Comparison of ENCODE assay signal across 10 cellular contexts in the genomic region with DNA sequence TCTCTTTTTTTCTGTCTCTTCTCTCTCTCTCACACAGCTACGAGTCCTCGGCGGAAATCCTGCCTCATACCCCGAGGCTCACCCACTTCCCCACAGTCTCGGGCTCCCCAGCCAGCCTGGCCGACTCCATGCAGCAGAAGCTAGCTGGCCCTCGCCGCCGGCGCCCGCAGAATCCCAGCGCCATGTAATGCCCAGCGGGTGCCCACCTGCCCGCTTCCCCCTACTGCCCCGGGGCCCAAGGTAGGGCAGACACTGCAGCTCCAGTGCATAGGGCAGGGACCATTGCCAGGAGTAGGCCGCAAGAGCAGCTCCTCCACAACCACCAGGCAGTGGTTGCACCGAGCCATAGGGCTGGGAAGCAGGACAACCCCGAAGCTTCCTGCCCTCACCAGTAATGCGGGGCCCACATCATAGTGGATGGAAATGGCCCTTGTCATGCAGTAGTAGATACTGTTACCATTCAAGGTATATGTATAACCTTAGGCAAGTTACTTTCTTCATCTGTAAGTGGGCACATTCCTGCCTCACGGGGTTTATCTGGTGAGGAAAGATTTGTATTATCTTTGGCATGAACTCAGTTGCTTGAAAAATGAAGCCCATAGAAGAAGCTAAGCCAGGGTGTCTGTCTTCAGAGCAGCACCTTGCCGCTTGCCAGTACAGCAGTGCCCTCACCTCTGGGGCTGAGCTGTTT. TPM values are rescaled to one million over a fixed set of nuclear protein-coding genes. Genes with fewer than 3 reads are reported as not detected.
DNase-seq lines count a peak whose midpoint lies in the region; ATAC-seq and TF ChIP-seq lines count a peak whose summit lies in the region.
"Had no signal": no experiment of that assay in that cellular context is flagged by ENCODE, and none has a peak within 500 bp of the region (broad histone marks: within the 10 kb centered on the region; RNA-seq: fewer than 3 reads in every experiment).

No MANE protein-coding gene starts in this region.

- H3K4me3 ChIP-seq in GM23338 (no peak overlapping the region), esophagus muscularis mucosa (no peak overlapping the region), skeletal muscle satellite cell (ENCODE audit: low read length) (no peak overlapping the region), body of pancreas (no peak overlapping the region)

- H3K27me3 Mint-ChIP-seq in GM23338 (ENCODE audit: insufficient read depth, low read depth, poor library complexity) = peaks cover 60% of the 10 kb centered on the region
- no peaks in the 10 kb centered on the region for H3K27me3 Mint-ChIP-seq in T-helper 17 cell

- H3K36me3 ChIP-seq in GM23338 (ENCODE audit: insufficient read depth) (peaks cover 24% of the 10 kb centered on the region), esophagus muscularis mucosa (peaks cover 14 to 61% (median 49%) of the 10 kb centered on the region in 4 donors), skeletal muscle satellite cell (ENCODE audit: insufficient read depth, low read length) (peaks cover 30% of the 10 kb centered on the region), body of pancreas (replicated peaks in 1 of 2; ENCODE audit: insufficient read depth in 1 of 2, low read depth in 2 of 2) (peaks cover 0 to 7% of the 10 kb centered on the region in 2 donors)

- H3K27me3 ChIP-seq in GM23338 (ENCODE audit: insufficient read depth) (no peaks in the 10 kb centered on the region), esophagus muscularis mucosa (no peaks in the 10 kb centered on the region), skeletal muscle satellite cell (ENCODE audit: control insufficient read depth, insufficient read depth, low read length) (no peaks in the 10 kb centered on the region), body of pancreas (no peaks in the 10 kb centered on the region)

- TF ChIP-seq CTCF in GM23338 (conservative IDR thresholded peaks at IDR 0.05; ENCODE audit: low read depth in 2 of 2) (no peak), esophagus muscularis mucosa (IDR thresholded peaks at IDR 0.05) (peak in 1 of 3 experiments; percentile 14), body of pancreas (IDR thresholded peaks at IDR 0.05) (no peak)

- ATAC-seq in GM23338 (no peak), T-helper 17 cell (no peak), body of pancreas (no peak), HG02759 (IDR thresholded peaks at IDR 0.05; ENCODE audit: unreplicated experiment) (no peak), GM18861 (IDR thresholded peaks at IDR 0.05; ENCODE audit: unreplicated experiment) (no peak)

- H3K79me2 ChIP-seq in GM23338 (replicated peaks; ENCODE audit: insufficient read depth) = no peaks in the 10 kb centered on the region

- no peaks in the 10 kb centered on the region for H3K9me2 ChIP-seq in GM23338 (ENCODE audit: insufficient read depth)

- no peak for TF ChIP-seq EP300 in esophagus muscularis mucosa (IDR thresholded peaks at IDR 0.05)

- WGBS in esophagus muscularis mucosa = 65% methylated on average over 20 of the region's 21 CpGs
- 80 to 81% methylated on average over 14 to 21 of the region's 21 CpGs for WGBS in body of pancreas, 2 donors

- H3K27ac ChIP-seq in GM23338 (ENCODE audit: low read depth) (peak overlapping the region; percentile 77), esophagus muscularis mucosa (replicated peaks in 1 of 4) (peak overlapping the region; percentile 91 to 95 (median 93)), body of pancreas (peak overlapping the region in 2 of 4 donors; percentile 93 to 94)

- H3K4me2 ChIP-seq in GM23338 (peak overlapping the region; percentile 72), skeletal muscle satellite cell (ENCODE audit: low read length) (no peak overlapping the region)

- peaks cover 33% of the 10 kb centered on the region for H4K20me1 ChIP-seq in GM23338 (replicated peaks; ENCODE audit: insufficient read depth)

- H3K9me3 ChIP-seq in T-helper 17 cell (ENCODE audit: control insufficient read depth, low read length, poor library complexity, severe bottlenecking) = no peaks in the 10 kb centered on the region
- H3K9me3 ChIP-seq in esophagus muscularis mucosa = no peaks in the 10 kb centered on the region
- no peaks in the 10 kb centered on the region for H3K9me3 ChIP-seq in skeletal muscle satellite cell (replicated peaks; ENCODE audit: low read length)
- H3K9me3 ChIP-seq in body of pancreas = no peaks in the 10 kb centered on the region

- H3F3A ChIP-seq in GM23338 (replicated peaks; ENCODE audit: low read depth) = peaks cover 86% of the 10 kb centered on the region

- H3K9me3 Mint-ChIP-seq in GM23338 = peaks cover 7% of the 10 kb centered on the region; the same call in 2 of the 3 replicates

- H3K4me1 ChIP-seq in GM23338 (ENCODE audit: insufficient read depth) (peaks cover 68% of the 10 kb centered on the region), esophagus muscularis mucosa (peaks cover 37 to 72% (median 61%) of the 10 kb centered on the region in 4 donors), skeletal muscle satellite cell (ENCODE audit: control insufficient read depth, insufficient read depth, low read length) (peaks cover 52% of the 10 kb centered on the region), body of pancreas (peaks cover 20% of the 10 kb centered on the region)

- no peak for DNase-seq in GM23338 (ENCODE audit: low spot score)
- no peak for DNase-seq in T-helper 17 cell
- DNase-seq in esophagus muscularis mucosa (ENCODE audit: extremely low spot score) = no peak
- DNase-seq in body of pancreas = no peak
- DNase-seq: activated CD8-positive, alpha-beta memory T cell treated with anti-CD3 and anti-CD28 coated beads, Interleukin-2, amount 50 U/mL, for 48 hours; NCI-H146; stimulated activated naive CD4-positive, alpha-beta T cell treated with Interleukin-2 at 50 U/mL for 16 hours had no signal

- H3K36me3 Mint-ChIP-seq in GM23338 (ENCODE audit: low read depth) (peaks cover 64% of the 10 kb centered on the region), T-helper 17 cell (ENCODE audit: low read depth) (peaks cover 3% of the 10 kb centered on the region)

- H3K27ac Mint-ChIP-seq in GM23338 (peak overlapping the region; percentile 82; the same call in 1 of the 2 replicates), T-helper 17 cell (peak overlapping the region; percentile 76)

- H3K4me1 Mint-ChIP-seq in GM23338 = peaks cover 57% of the 10 kb centered on the region
- peaks cover 13% of the 10 kb centered on the region for H3K4me1 Mint-ChIP-seq in T-helper 17 cell

- intact Hi-C loops in esophagus muscularis mucosa (cut with DNase I) = no loop called here
- intact Hi-C loops in body of pancreas (cut with DNase I) = loop anchor here (5.0 kb wide), 1 partner anchor 44 kb away; no protein-coding TSS in a partner anchor

- no peak overlapping the region for H2AFZ ChIP-seq in GM23338

- H3K4me3 Mint-ChIP-seq in GM23338 (no peak overlapping the region), T-helper 17 cell (no peak overlapping the region)

- H3K9ac ChIP-seq in skeletal muscle satellite cell (ENCODE audit: low read depth, low read length) = peak overlapping the region; percentile 70

- TF ChIP-seq POLR2A in esophagus muscularis mucosa (IDR thresholded peaks at IDR 0.05; ENCODE audit: low read depth) (no peak), body of pancreas (IDR thresholded peaks at IDR 0.05) (no peak)

TF ChIP-seq in GM23338, 12 proteins besides CTCF, POLR2A, EP300 and RAD21 (continues in another document):
- no peak for TF ChIP-seq REST (IDR thresholded peaks at IDR 0.05; ENCODE audit: unreplicated experiment)

RNA-seq across cellular contexts. Expression of gene ID1, which starts 36.9 kb away (rescaled TPM):
- 452 and 479 TPM in 2 replicates for total RNA-seq in GM23338 (2014; rRNA removed; shearing (Covaris generic))
- 221 and 224 TPM in 2 replicates for polyA plus RNA-seq in GM23338 (2016; fragmentation: Nextera tagmentation; extraction: Ambion mirVana)
- total RNA-seq in T-helper 17 cell (1 to 10 TPM; 3.5 to 6.8 TPM), esophagus muscularis mucosa (100 to 1,000 TPM; 199 to 744 (median 532) TPM), body of pancreas (100 to 1,000 TPM; 169 to 245 TPM)
- 159 and 207 TPM in 2 replicates for total RNA-seq in skeletal muscle satellite cell (2012; rRNA removed)

RNA-seq across cellular contexts. Expression of gene HM13, which starts 53.9 kb away (rescaled TPM):
- total RNA-seq in GM23338 (2014; rRNA removed; shearing (Covaris generic)) = 103 and 126 TPM in 2 replicates
- polyA plus RNA-seq in GM23338 (2016; fragmentation: Nextera tagmentation; extraction: Ambion mirVana) = 147 and 150 TPM in 2 replicates
- total RNA-seq in T-helper 17 cell (100 to 1,000 TPM; 154 to 177 TPM), esophagus muscularis mucosa (10 to 100 TPM; 41.5 to 67.7 (median 47.6) TPM), body of pancreas (10 to 100 TPM; 73.2 to 79.4 TPM)
- 96.8 and 131 TPM in 2 replicates for total RNA-seq in skeletal muscle satellite cell (2012; rRNA removed)

Comparison
In these comparisons a context has a peak if more than half of its experiments do, and no peak if none do; other contexts are left out.
1. RNA of gene ID1, which starts 36.9 kb away (total RNA-seq): 199 to 744 TPM in esophagus muscularis mucosa, 452 to 479 TPM in GM23338 and 169 to 245 TPM in body of pancreas; 3.5 to 6.8 TPM in T-helper 17 cell; every median in the first group is over 10 times any median in the second.